11 cellular contexts compared by ENCODE assay signal in the genomic region with DNA sequence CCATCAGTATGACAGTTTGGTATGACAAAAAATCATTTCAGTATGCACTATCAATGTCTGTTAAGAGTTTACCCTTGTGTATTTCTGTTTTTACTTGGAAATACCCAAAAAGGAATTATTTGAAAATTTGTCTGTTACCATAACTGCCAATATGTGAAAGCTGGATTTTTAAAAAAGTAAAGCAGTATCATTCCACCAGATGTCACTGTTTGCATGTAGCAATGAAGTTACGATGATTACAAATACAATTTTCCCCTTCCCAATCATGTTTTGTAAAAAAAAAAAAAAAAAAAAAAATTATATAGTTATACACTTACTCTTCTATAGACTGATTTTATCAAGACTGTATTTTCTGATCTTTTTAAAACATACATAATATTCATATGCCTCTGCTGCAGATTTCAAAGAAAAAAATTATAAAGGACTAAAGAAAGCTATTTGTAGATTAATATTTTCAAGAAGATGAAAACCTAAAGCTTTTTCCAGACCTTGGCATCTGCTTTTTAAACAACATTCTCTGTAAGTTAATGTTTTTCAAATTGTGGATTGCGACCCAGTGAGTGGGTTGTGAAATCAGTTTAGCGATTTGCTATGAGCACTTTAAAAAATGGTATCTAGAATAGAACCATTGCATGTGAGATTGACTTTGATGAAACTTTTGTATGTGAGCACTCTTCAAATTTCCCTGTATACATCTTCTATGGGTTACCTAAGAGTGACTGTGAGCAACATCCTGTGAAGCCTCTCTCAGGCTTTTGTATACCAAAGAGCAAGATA.
DNase-seq lines count a peak whose midpoint lies in the region; ATAC-seq and TF ChIP-seq lines count a peak whose summit lies in the region.
"Had no signal": no experiment of that assay in that cellular context is flagged by ENCODE, and none has a peak within 500 bp of the region (broad histone marks: within the 10 kb centered on the region; RNA-seq: fewer than 3 reads in every experiment).

No MANE protein-coding gene starts in this region.

- H3K9me3 Mint-ChIP-seq in neural crest cell (no peaks in the 10 kb centered on the region), T-cell (peaks cover 2 to 6% (median 4%) of the 10 kb centered on the region in 3 donors)

- no peaks in the 10 kb centered on the region for H3K4me1 Mint-ChIP-seq in neural crest cell
- no peaks in the 10 kb centered on the region for H3K4me1 Mint-ChIP-seq in T-cell
- H3K4me1 Mint-ChIP-seq: B cell; stimulated activated naive CD8-positive, alpha-beta T cell treated with anti-CD3 and anti-CD28 coated beads, Interleukin-15, amount 100 ng/mL, for 72 hours had no signal

- DNase-seq in DMS153 treated with DMSO at 0.1 percent for 48 hours (lab: John Stamatoyannopoulos, UW; ENCODE audit: unreplicated experiment) = peak; percentile 22
- no peak for DNase-seq in DMS153 (lab: John Stamatoyannopoulos, UW)
- peak; percentile 38 for DNase-seq in NCI-H1694 treated with DMSO at 0.1 percent for 48 hours (lab: John Stamatoyannopoulos, UW)
- peak; percentile 28 for DNase-seq in dermis blood vessel endothelial cell
- no peak for DNase-seq in neural crest cell (ENCODE audit: low read depth, low spot score)
- no peak for DNase-seq in T-cell
- DNase-seq: effector CD4-positive, alpha-beta T cell; stimulated activated naive CD8-positive, alpha-beta T cell treated with anti-CD3 and anti-CD28 coated beads, Interleukin-15, amount 100 ng/mL, for 72 hours had no signal

- H3K27me3 Mint-ChIP-seq in neural crest cell (ENCODE audit: low read depth) (peaks cover 25% of the 10 kb centered on the region), T-cell (no peaks in the 10 kb centered on the region)
- H3K27me3 Mint-ChIP-seq: B cell; stimulated activated naive CD8-positive, alpha-beta T cell treated with anti-CD3 and anti-CD28 coated beads, Interleukin-15, amount 100 ng/mL, for 72 hours had no signal

- TF ChIP-seq CTCF in neural crest cell (conservative IDR thresholded peaks at IDR 0.05) = peak; percentile 73

- POLR2A ChIA-PET in T-cell (lab: Charles Lee) = no interaction called here

- no peak overlapping the region for H3K27ac Mint-ChIP-seq in neural crest cell (ENCODE audit: unreplicated experiment)
- no peak overlapping the region for H3K27ac Mint-ChIP-seq in T-cell
- H3K27ac Mint-ChIP-seq: B cell; stimulated activated naive CD8-positive, alpha-beta T cell treated with anti-CD3 and anti-CD28 coated beads, Interleukin-15, amount 100 ng/mL, for 72 hours had no signal

- H3K36me3 Mint-ChIP-seq in neural crest cell (ENCODE audit: low read depth) (no peaks in the 10 kb centered on the region), T-cell (no peaks in the 10 kb centered on the region)

- ATAC-seq in GM21723 (IDR thresholded peaks at IDR 0.05; ENCODE audit: unreplicated experiment) (no peak), GM21390 (IDR thresholded peaks at IDR 0.05; ENCODE audit: unreplicated experiment) (no peak), T-cell (replicated peaks in 1 of 4) (no peak)
- ATAC-seq: stimulated activated naive CD8-positive, alpha-beta T cell treated with anti-CD3 and anti-CD28 coated beads, Interleukin-15, amount 100 ng/mL, for 72 hours had no signal

- H3K4me3 Mint-ChIP-seq in neural crest cell (no peak overlapping the region), T-cell (no peak overlapping the region)
- H3K4me3 Mint-ChIP-seq: B cell; stimulated activated naive CD8-positive, alpha-beta T cell treated with anti-CD3 and anti-CD28 coated beads, Interleukin-15, amount 100 ng/mL, for 72 hours had no signal

- CTCF ChIA-PET in T-cell (lab: Charles Lee) = interaction anchor here in 1 of 2 donors (0.7 kb wide), 1 partner anchor 103 kb away, joined by 3 read pairs; no protein-coding TSS in a partner anchor

Comparison
In these comparisons a context has a peak if more than half of its experiments do, and no peak if none do; other contexts are left out.
1. DNase-seq: peak in DMS153 treated with DMSO at 0.1 percent for 48 hours (single experiment), NCI-H1694 treated with DMSO at 0.1 percent for 48 hours (single experiment) and dermis blood vessel endothelial cell (single experiment); none in DMS153 (single experiment), neural crest cell (single experiment) and T-cell (0 of 34).